8 cellular contexts compared by ENCODE assay signal in genomic region chr2:219207254-219207883, GRCh38. TPM values are rescaled to one million over a fixed set of nuclear protein-coding genes. Genes with fewer than 3 reads are reported as not detected.
DNase-seq lines count a peak whose midpoint lies in the region; ATAC-seq and TF ChIP-seq lines count a peak whose summit lies in the region.

No MANE protein-coding gene starts in this region.

- TF ChIP-seq CTCF in spleen (IDR thresholded peaks at IDR 0.05 in 8 of 11, conservative IDR thresholded peaks at IDR 0.05 in 3 of 11) = no peak

- 0 out of 2 replicates have a peak, but pooled peaks cover 2% of the 10 kb centered on the region for H3K9me3 ChIP-seq in HAP-1
- no peaks in the 10 kb centered on the region for H3K9me3 ChIP-seq in iPS DF 6.9 (ENCODE audit: control insufficient read depth, insufficient read depth, low read length)
- no peaks in the 10 kb centered on the region for H3K9me3 ChIP-seq in spleen

- peaks cover 7% of the 10 kb centered on the region for H3K9me3 Mint-ChIP-seq in activated T-helper 2 cell treated with anti-CD3 and anti-CD28 coated beads, Interferon-gamma antibody, Interleukin-2, Interleukin-4, amounts not matched to agents 10 μg/mL and 5 μg/mL and 100 μg/mL, durations not matched to agents 14 hours and 24 hours and 36 hours

- H3K4me3 ChIP-seq in HAP-1 (peak overlapping the region; percentile 65), iPS DF 6.9 (ENCODE audit: low read length) (peak overlapping the region; percentile 43; the same call in 1 of the 2 replicates), spleen (peak overlapping the region; percentile 51 to 84 (median 60))

- H3K27me3 ChIP-seq in HAP-1 (ENCODE audit: low read depth) (no peaks in the 10 kb centered on the region), iPS DF 6.9 (ENCODE audit: control insufficient read depth, insufficient read depth, low read length) (no peaks in the 10 kb centered on the region), spleen (replicated peaks in 1 of 7) (no peaks in the 10 kb centered on the region)

- no peak for ATAC-seq in HG03039 (IDR thresholded peaks at IDR 0.05; ENCODE audit: unreplicated experiment)

- DNase-seq in HAP-1 (ENCODE audit: low spot score in 2 of 2) = no peak
- peak; percentile 8 for DNase-seq in activated T-helper 2 cell treated with anti-CD3 and anti-CD28 coated beads, Interferon-gamma antibody, Interleukin-2, Interleukin-4, amounts not matched to agents 10 μg/mL and 5 μg/mL and 100 μg/mL, durations not matched to agents 14 hours and 24 hours and 36 hours (ENCODE audit: low spot score)
- no peak for DNase-seq in iPS DF 6.9 (ENCODE audit: low read depth, low spot score)
- peak; percentile 77 for DNase-seq in spleen
- no peak for DNase-seq in SIG-M5 treated with dmso at 0.1 percent for 504 hours (lab: John Stamatoyannopoulos, UW; ENCODE audit: unreplicated experiment)
- no peak for DNase-seq in activated gamma-delta T cell (lab: John Stamatoyannopoulos, UW)
- no peak for DNase-seq in MV-4-11 (lab: John Stamatoyannopoulos, UW)

- H3K36me3 ChIP-seq in HAP-1 (replicated peaks) (peaks cover 8% of the 10 kb centered on the region; the same call in 1 of the 2 replicates), iPS DF 6.9 (ENCODE audit: control insufficient read depth, insufficient read depth, low read length) (peaks cover 9% of the 10 kb centered on the region), spleen (peaks cover 0 to 43% (median 15%) of the 10 kb centered on the region in 6 donors)

- in situ Hi-C loops in HAP-1 (cut with MboI; ENCODE audit: low sequenced_read_pairs) = no loop called here

- H3K4me1 Mint-ChIP-seq in activated T-helper 2 cell treated with anti-CD3 and anti-CD28 coated beads, Interferon-gamma antibody, Interleukin-2, Interleukin-4, amounts not matched to agents 10 μg/mL and 5 μg/mL and 100 μg/mL, durations not matched to agents 14 hours and 24 hours and 36 hours (ENCODE audit: low read depth) = peaks cover 38% of the 10 kb centered on the region

- TF ChIP-seq POLR2A in spleen (IDR thresholded peaks at IDR 0.05) = no peak

- H3K27ac ChIP-seq in iPS DF 6.9 (ENCODE audit: low read length) (no peak overlapping the region), spleen (peak overlapping the region; percentile 93 to 98 (median 97))

- peaks cover 37% of the 10 kb centered on the region for H3K36me3 Mint-ChIP-seq in activated T-helper 2 cell treated with anti-CD3 and anti-CD28 coated beads, Interferon-gamma antibody, Interleukin-2, Interleukin-4, amounts not matched to agents 10 μg/mL and 5 μg/mL and 100 μg/mL, durations not matched to agents 14 hours and 24 hours and 36 hours (ENCODE audit: low read depth)

- WGBS in iPS DF 6.9 (ENCODE audit: insufficient coverage, insufficient read length) = no CpG with 5 or more reads among the region's 14 CpGs
- 17 to 41% (median 35%) methylated on average over 12 to 14 of the region's 14 CpGs for WGBS in spleen, 5 donors

- peak overlapping the region; percentile 70 for H3K27ac Mint-ChIP-seq in activated T-helper 2 cell treated with anti-CD3 and anti-CD28 coated beads, Interferon-gamma antibody, Interleukin-2, Interleukin-4, amounts not matched to agents 10 μg/mL and 5 μg/mL and 100 μg/mL, durations not matched to agents 14 hours and 24 hours and 36 hours

- H3K4me3 Mint-ChIP-seq in activated T-helper 2 cell treated with anti-CD3 and anti-CD28 coated beads, Interferon-gamma antibody, Interleukin-2, Interleukin-4, amounts not matched to agents 10 μg/mL and 5 μg/mL and 100 μg/mL, durations not matched to agents 14 hours and 24 hours and 36 hours (ENCODE audit: low read depth) = peak overlapping the region; percentile 84

- H3K27me3 Mint-ChIP-seq in activated T-helper 2 cell treated with anti-CD3 and anti-CD28 coated beads, Interferon-gamma antibody, Interleukin-2, Interleukin-4, amounts not matched to agents 10 μg/mL and 5 μg/mL and 100 μg/mL, durations not matched to agents 14 hours and 24 hours and 36 hours (ENCODE audit: low read depth) = no peaks in the 10 kb centered on the region

- intact Hi-C loops in activated T-helper 2 cell treated with anti-CD3 and anti-CD28 coated beads, Interferon-gamma antibody, Interleukin-2, Interleukin-4, amounts not matched to agents 10 μg/mL and 5 μg/mL and 100 μg/mL, durations not matched to agents 14 hours and 24 hours and 36 hours (cut with micrococcal nuclease) = loop anchor here (2.0 kb wide), 1 partner anchor 39 kb away; no protein-coding TSS in a partner anchor
- intact Hi-C loops in spleen (cut with DNase I; ENCODE audit: low total_unique reads) = loop anchor here (5.0 kb wide), 1 partner anchor 35 kb away; the partner anchor contains the start of gene SLC23A3

- H3K4me1 ChIP-seq in HAP-1 (peaks cover 11% of the 10 kb centered on the region), iPS DF 6.9 (ENCODE audit: control insufficient read depth, insufficient read depth, low read length) (0 out of 2 replicates have a peak, but pooled peaks cover 1% of the 10 kb centered on the region), spleen (peaks cover 7 to 61% (median 35%) of the 10 kb centered on the region in 6 donors)

RNA-seq across cellular contexts. Expression of gene ZFAND2B, which starts 0.8 kb away (rescaled TPM):
- 27.3 and 33.5 TPM in 2 replicates for total RNA-seq in activated T-helper 2 cell treated with anti-CD3 and anti-CD28 coated beads, Interferon-gamma antibody, Interleukin-2, Interleukin-4, amounts not matched to agents 10 μg/mL and 5 μg/mL and 100 μg/mL, durations not matched to agents 14 hours and 24 hours and 36 hours
- total RNA-seq in spleen = 10 to 100 TPM; 46.3 to 77.7 (median 49.8) TPM
- polyA plus RNA-seq in spleen = 10 to 100 TPM; 39.4 to 63.6 (median 55.0) TPM

RNA-seq across cellular contexts. Expression of gene ABCB6, which starts 11.4 kb away (rescaled TPM):
- 22.1 and 25.4 TPM in 2 replicates for total RNA-seq in activated T-helper 2 cell treated with anti-CD3 and anti-CD28 coated beads, Interferon-gamma antibody, Interleukin-2, Interleukin-4, amounts not matched to agents 10 μg/mL and 5 μg/mL and 100 μg/mL, durations not matched to agents 14 hours and 24 hours and 36 hours
- 10 to 100 TPM in 5 of 7 donors, 1 to 10 TPM in 2; 8.4 to 19.5 (median 11.4) TPM for total RNA-seq in spleen
- 10 to 100 TPM; 15.9 to 28.7 (median 28.0) TPM for polyA plus RNA-seq in spleen

RNA-seq across cellular contexts. Expression of gene ATG9A, which starts 22.1 kb away (rescaled TPM):
- total RNA-seq in activated T-helper 2 cell treated with anti-CD3 and anti-CD28 coated beads, Interferon-gamma antibody, Interleukin-2, Interleukin-4, amounts not matched to agents 10 μg/mL and 5 μg/mL and 100 μg/mL, durations not matched to agents 14 hours and 24 hours and 36 hours = 53.1 and 60.5 TPM in 2 replicates
- 10 to 100 TPM; 34.7 to 68.2 (median 47.2) TPM for total RNA-seq in spleen
- polyA plus RNA-seq in spleen = 10 to 100 TPM in 2 of 3 donors, 1 to 10 TPM in 1; 9.4 to 13.8 (median 12.6) TPM

RNA-seq across cellular contexts. Expression of gene ANKZF1, which starts 22.2 kb away (rescaled TPM):
- 133 and 142 TPM in 2 replicates for total RNA-seq in activated T-helper 2 cell treated with anti-CD3 and anti-CD28 coated beads, Interferon-gamma antibody, Interleukin-2, Interleukin-4, amounts not matched to agents 10 μg/mL and 5 μg/mL and 100 μg/mL, durations not matched to agents 14 hours and 24 hours and 36 hours
- 100 to 1,000 TPM in 1 of 7 donors, 10 to 100 TPM in 6; 68.3 to 141 (median 74.0) TPM for total RNA-seq in spleen
- 10 to 100 TPM; 30.5 to 70.2 (median 54.7) TPM for polyA plus RNA-seq in spleen

RNA-seq across cellular contexts. Expression of gene RETREG2, which starts 29.3 kb away (rescaled TPM):
- 52.5 and 57.4 TPM in 2 replicates for total RNA-seq in activated T-helper 2 cell treated with anti-CD3 and anti-CD28 coated beads, Interferon-gamma antibody, Interleukin-2, Interleukin-4, amounts not matched to agents 10 μg/mL and 5 μg/mL and 100 μg/mL, durations not matched to agents 14 hours and 24 hours and 36 hours
- 100 to 1,000 TPM in 2 of 7 donors, 10 to 100 TPM in 5; 51.5 to 101 (median 76.3) TPM for total RNA-seq in spleen
- polyA plus RNA-seq in spleen = 10 to 100 TPM; 30.0 to 47.2 (median 32.8) TPM

Comparison
In these comparisons a context has a peak if more than half of its experiments do, and no peak if none do; other contexts are left out.
1. DNase-seq: peak in activated T-helper 2 cell treated with anti-CD3 and anti-CD28 coated beads, Interferon-gamma antibody, Interleukin-2, Interleukin-4, amounts not matched to agents 10 μg/mL and 5 μg/mL and 100 μg/mL, durations not matched to agents 14 hours and 24 hours and 36 hours (single experiment) and spleen (single experiment); none in HAP-1 (0 of 2), iPS DF 6.9 (single experiment), SIG-M5 treated with dmso at 0.1 percent for 504 hours (single experiment), activated gamma-delta T cell (single experiment) and MV-4-11 (single experiment).
2. Peak in every context shown above with its lines, with median percentiles within 50 percentile points of each other: H3K4me3 ChIP-seq.